ENCODE assay signal across 27 cellular contexts in genomic region chr11:89737116-89737515, GRCh38. TPM values are rescaled to one million over a fixed set of nuclear protein-coding genes. Genes with fewer than 3 reads are reported as not detected.
"Had no signal": no experiment of that assay in that cellular context is flagged by ENCODE, and none has a peak within 500 bp of the region (broad histone marks: within the 10 kb centered on the region; RNA-seq: fewer than 3 reads in every experiment).

No MANE protein-coding gene starts in this region.

- H3K4me2 ChIP-seq: KMS-11 had no signal

- DNase-seq: Kasumi-1, MM.1S, NCI-H1092 treated with DMSO at 0.1 percent for 48 hours, NCI-H1436, NCI-H187, NCI-H2029, NCI-H2081 treated with DMSO at 0.1 percent for 48 hours, NCI-H226, NCI-H446, NCI-H510A, NCI-H524 treated with DMSO at 0.1 percent for 48 hours, NCI-H69, NCI-H774, Right ventricle myocardium superior, RPMI8226, SIG-M5, SW 1271, T-cell had no signal

- H3K36me3 Mint-ChIP-seq: IgD-negative memory B cell, T-cell had no signal

- ATAC-seq: K562, T-cell had no signal

- H3K9me3 ChIP-seq: SJSA1 had no signal

- H3K36me3 ChIP-seq: SJSA1 had no signal

- H3K4me1 Mint-ChIP-seq: IgD-negative memory B cell, T-cell had no signal

- H3K27ac Mint-ChIP-seq: IgD-negative memory B cell, T-cell had no signal

- H3K9ac ChIP-seq: KMS-11 had no signal

- H3K27me3 Mint-ChIP-seq: IgD-negative memory B cell, T-cell had no signal

- H3K27me3 ChIP-seq: SJSA1 had no signal

- H3K27ac ChIP-seq: HL-60, KMS-11, SJSA1, SK-N-MC had no signal

- FAIRE-seq: HTR-8/SVneo, K562, RCC 7860 had no signal

- H3K4me3 ChIP-seq: K562, SJSA1, SK-N-MC had no signal

- H3K4me3 Mint-ChIP-seq: IgD-negative memory B cell, T-cell had no signal

- H3K4me1 ChIP-seq: SJSA1 had no signal

RNA-seq across cellular contexts. Expression of gene TRIM77, which starts 27.0 kb away (rescaled TPM):
- total RNA-seq: K562, M059J, Right ventricle myocardium superior, SJSA1, T-cell had no signal
- polyA plus RNA-seq: IgD-negative memory B cell, K562 had no signal
